ENCODE assay signal across 16 cellular contexts in genomic region chr1:222909586-222909985, GRCh38.
DNase-seq lines count a peak whose midpoint lies in the region; TF ChIP-seq lines count a peak whose summit lies in the region.
"Had no signal": no experiment of that assay in that cellular context is flagged by ENCODE, and none has a peak within 500 bp of the region (broad histone marks: within the 10 kb centered on the region; RNA-seq: fewer than 3 reads in every experiment).

No MANE protein-coding gene starts in this region.

- no peaks in the 10 kb centered on the region for H3K4me1 ChIP-seq in Caco-2

- no peak overlapping the region for H3K4me3 Mint-ChIP-seq in mesothelial cell of epicardium
- H3K4me3 Mint-ChIP-seq in Caco-2 (ENCODE audit: unreplicated experiment), result no peak overlapping the region
- H3K4me3 Mint-ChIP-seq in activated T-helper 2 cell treated with anti-CD3 and anti-CD28 coated beads, Interferon-gamma antibody, Interleukin-2, Interleukin-4, amounts not matched to agents 10 μg/mL and 5 μg/mL and 100 μg/mL, durations not matched to agents 14 hours and 24 hours and 36 hours (ENCODE audit: low read depth), result no peak overlapping the region
- H3K4me3 Mint-ChIP-seq: activated CD4-positive, alpha-beta T cell treated with anti-CD3 and anti-CD28 coated beads, Interleukin-2, amount 10 ng/mL, durations not matched to agents 24 days and 14 days; activated T-helper 1 cell treated with anti-CD3 and anti-CD28 coated beads, Interleukin-12 subunit alpha, Interleukin-12 subunit beta, Interleukin-2, Interleukin-4 antibody, amounts not matched to agents 30 ng/mL and 10 ng/mL and 1 ng/mL, durations not matched to agents 14 hours and 24 hours and 36 hours had no signal

- H3K9me3 ChIP-seq in Caco-2, result no peaks in the 10 kb centered on the region
- H3K9me3 ChIP-seq: neutrophil had no signal

- H3K4me3 ChIP-seq in NB4 (ENCODE audit: low read depth, low read length) (no peak overlapping the region), Caco-2 (ENCODE audit: low read depth, low read length) (no peak overlapping the region)

- TF ChIP-seq CTCF in NB4 (IDR thresholded peaks at IDR 0.05; ENCODE audit: low read depth, low read length) (no peak), mesothelial cell of epicardium (IDR thresholded peaks at IDR 0.05; ENCODE audit: unreplicated experiment) (no peak), Caco-2 (IDR thresholded peaks at IDR 0.05; ENCODE audit: insufficient read depth in 1 of 2, low read depth in 1 of 2, low read length in 1 of 2, severe bottlenecking in 1 of 2, unreplicated experiment in 1 of 2) (no peak)

- BruUV-seq in Caco-2 (replicated peaks; lab: Mats Ljungman, UMichigan), result no TSS peak

- TF ChIP-seq POLR2A in NB4 (IDR thresholded peaks at IDR 0.05; ENCODE audit: extremely low read depth, insufficient read length), result no peak

- H3K36me3 ChIP-seq in Caco-2 (ENCODE audit: control insufficient read depth, insufficient read depth, low read length), result no peaks in the 10 kb centered on the region
- H3K36me3 ChIP-seq: neutrophil had no signal

- CTCF ChIA-PET in Caco-2 (lab: Charles Lee), result no interaction called here

- POLR2A ChIA-PET in Caco-2 (lab: Charles Lee), result no interaction called here

- H3K27me3 ChIP-seq in Caco-2 (replicated peaks; ENCODE audit: control insufficient read depth, insufficient read depth, low read length), result no peaks in the 10 kb centered on the region
- H3K27me3 ChIP-seq: neutrophil had no signal

- DNase-seq in AG08395 (ENCODE audit: low spot score) (peak; percentile 81), NB4 (ENCODE audit: low read depth) (peak; percentile 9), fibroblast of peridontal ligament (ENCODE audit: extremely low read depth) (peak; percentile 75), mesothelial cell of epicardium (ENCODE audit: low spot score in 2 of 2, unreplicated experiment in 2 of 2) (no peak), NCI-H187 treated with DMSO at 0.1 percent for 48 hours (lab: John Stamatoyannopoulos, UW) (no peak), SIG-M5 (lab: John Stamatoyannopoulos, UW) (no peak), Caco-2 (no peak)
- no peak for DNase-seq in activated T-helper 2 cell treated with anti-CD3 and anti-CD28 coated beads, Interferon-gamma antibody, Interleukin-2, Interleukin-4, amounts not matched to agents 10 μg/mL and 5 μg/mL and 100 μg/mL, durations not matched to agents 14 hours and 24 hours and 36 hours (ENCODE audit: low spot score)
- DNase-seq: activated CD4-positive, alpha-beta T cell treated with anti-CD3 and anti-CD28 coated beads, Interleukin-2, amount 10 ng/mL, durations not matched to agents 24 days and 14 days; anterior cingulate cortex; head of caudate nucleus; NCI-H1105; NCI-H446 treated with DMSO at 0.1 percent for 48 hours; PC-3 had no signal

- H3K27me3 Mint-ChIP-seq in mesothelial cell of epicardium (ENCODE audit: low read depth), result no peaks in the 10 kb centered on the region
- H3K27me3 Mint-ChIP-seq in Caco-2 (ENCODE audit: insufficient read depth, unreplicated experiment), result no peaks in the 10 kb centered on the region
- H3K27me3 Mint-ChIP-seq in activated T-helper 2 cell treated with anti-CD3 and anti-CD28 coated beads, Interferon-gamma antibody, Interleukin-2, Interleukin-4, amounts not matched to agents 10 μg/mL and 5 μg/mL and 100 μg/mL, durations not matched to agents 14 hours and 24 hours and 36 hours (ENCODE audit: low read depth), result no peaks in the 10 kb centered on the region
- H3K27me3 Mint-ChIP-seq: activated CD4-positive, alpha-beta T cell treated with anti-CD3 and anti-CD28 coated beads, Interleukin-2, amount 10 ng/mL, durations not matched to agents 24 days and 14 days had no signal

- intact Hi-C loops in Caco-2 (cut with micrococcal nuclease; ENCODE audit: unreplicated experiment), result loop anchor here (5.0 kb wide), 1 partner anchor 117 kb away; no protein-coding TSS in a partner anchor
- intact Hi-C loops in activated T-helper 2 cell treated with anti-CD3 and anti-CD28 coated beads, Interferon-gamma antibody, Interleukin-2, Interleukin-4, amounts not matched to agents 10 μg/mL and 5 μg/mL and 100 μg/mL, durations not matched to agents 14 hours and 24 hours and 36 hours (cut with micrococcal nuclease), result no loop called here

- H3K4me1 Mint-ChIP-seq in mesothelial cell of epicardium (peaks cover 55% of the 10 kb centered on the region), Caco-2 (ENCODE audit: low read depth, unreplicated experiment) (peaks cover 14% of the 10 kb centered on the region)
- no peaks in the 10 kb centered on the region for H3K4me1 Mint-ChIP-seq in activated T-helper 2 cell treated with anti-CD3 and anti-CD28 coated beads, Interferon-gamma antibody, Interleukin-2, Interleukin-4, amounts not matched to agents 10 μg/mL and 5 μg/mL and 100 μg/mL, durations not matched to agents 14 hours and 24 hours and 36 hours (ENCODE audit: low read depth)
- H3K4me1 Mint-ChIP-seq: activated CD4-positive, alpha-beta T cell treated with anti-CD3 and anti-CD28 coated beads, Interleukin-2, amount 10 ng/mL, durations not matched to agents 24 days and 14 days had no signal

- H3K9me3 Mint-ChIP-seq in mesothelial cell of epicardium (no peaks in the 10 kb centered on the region), Caco-2 (ENCODE audit: unreplicated experiment) (no peaks in the 10 kb centered on the region)
- H3K9me3 Mint-ChIP-seq in activated T-helper 2 cell treated with anti-CD3 and anti-CD28 coated beads, Interferon-gamma antibody, Interleukin-2, Interleukin-4, amounts not matched to agents 10 μg/mL and 5 μg/mL and 100 μg/mL, durations not matched to agents 14 hours and 24 hours and 36 hours, result no peaks in the 10 kb centered on the region
- H3K9me3 Mint-ChIP-seq: activated CD4-positive, alpha-beta T cell treated with anti-CD3 and anti-CD28 coated beads, Interleukin-2, amount 10 ng/mL, durations not matched to agents 24 days and 14 days; activated T-helper 1 cell treated with anti-CD3 and anti-CD28 coated beads, Interleukin-12 subunit alpha, Interleukin-12 subunit beta, Interleukin-2, Interleukin-4 antibody, amounts not matched to agents 30 ng/mL and 10 ng/mL and 1 ng/mL, durations not matched to agents 14 hours and 24 hours and 36 hours had no signal

- peaks cover 4% of the 10 kb centered on the region for H3K36me3 Mint-ChIP-seq in mesothelial cell of epicardium
- no peaks in the 10 kb centered on the region for H3K36me3 Mint-ChIP-seq in Caco-2 (ENCODE audit: insufficient read depth, unreplicated experiment)
- H3K36me3 Mint-ChIP-seq in activated T-helper 2 cell treated with anti-CD3 and anti-CD28 coated beads, Interferon-gamma antibody, Interleukin-2, Interleukin-4, amounts not matched to agents 10 μg/mL and 5 μg/mL and 100 μg/mL, durations not matched to agents 14 hours and 24 hours and 36 hours (ENCODE audit: low read depth), result no peaks in the 10 kb centered on the region

- H3K27ac Mint-ChIP-seq in mesothelial cell of epicardium (peak overlapping the region; percentile 95), Caco-2 (ENCODE audit: unreplicated experiment) (no peak overlapping the region)
- no peak overlapping the region for H3K27ac Mint-ChIP-seq in activated T-helper 2 cell treated with anti-CD3 and anti-CD28 coated beads, Interferon-gamma antibody, Interleukin-2, Interleukin-4, amounts not matched to agents 10 μg/mL and 5 μg/mL and 100 μg/mL, durations not matched to agents 14 hours and 24 hours and 36 hours
- H3K27ac Mint-ChIP-seq: activated CD4-positive, alpha-beta T cell treated with anti-CD3 and anti-CD28 coated beads, Interleukin-2, amount 10 ng/mL, durations not matched to agents 24 days and 14 days; activated T-helper 1 cell treated with anti-CD3 and anti-CD28 coated beads, Interleukin-12 subunit alpha, Interleukin-12 subunit beta, Interleukin-2, Interleukin-4 antibody, amounts not matched to agents 30 ng/mL and 10 ng/mL and 1 ng/mL, durations not matched to agents 14 hours and 24 hours and 36 hours had no signal

Comparison
In these comparisons a context has a peak if more than half of its experiments do, and no peak if none do; other contexts are left out.
1. DNase-seq: peak in AG08395 (single experiment), NB4 (single experiment) and fibroblast of peridontal ligament (single experiment); none in mesothelial cell of epicardium (0 of 2), NCI-H187 treated with DMSO at 0.1 percent for 48 hours (single experiment), SIG-M5 (single experiment), Caco-2 (0 of 2) and activated T-helper 2 cell treated with anti-CD3 and anti-CD28 coated beads, Interferon-gamma antibody, Interleukin-2, Interleukin-4, amounts not matched to agents 10 μg/mL and 5 μg/mL and 100 μg/mL, durations not matched to agents 14 hours and 24 hours and 36 hours (single experiment).